In genomic region chr5:96088676-96089075, GRCh38 we compare ENCODE assay signal across 20 cellular contexts.
"Had no signal": no experiment of that assay in that cellular context is flagged by ENCODE, and none has a peak within 500 bp of the region (broad histone marks: within the 10 kb centered on the region; RNA-seq: fewer than 3 reads in every experiment).

No MANE protein-coding gene starts in this region.

- ATAC-seq: activated CD4-positive, alpha-beta T cell treated with anti-CD3 and anti-CD28 coated beads for 36 hours; activated naive CD8-positive, alpha-beta T cell treated with anti-CD3 and anti-CD28 coated beads, Interleukin-2, amount 50 U/mL, for 24 hours; foreskin keratinocyte; mucosa of descending colon; sciatic nerve; stimulated activated memory B cell treated with anti-CD40 and anti-IgM and Interleukin-4, amounts not matched to agents 10 μg/mL and 1 μg/mL and 100 μg/mL, for 72 hours had no signal

- H3K4me1 ChIP-seq: vagina had no signal

- H3K4me1 Mint-ChIP-seq: stimulated activated memory B cell treated with anti-CD40 and anti-IgM and Interleukin-4, amounts not matched to agents 10 μg/mL and 1 μg/mL and 100 μg/mL, for 72 hours had no signal

- H3K9me3 ChIP-seq: left ventricle myocardium inferior, mucosa of descending colon, vagina had no signal

- H3K4me3 ChIP-seq: coronary artery, left ventricle myocardium inferior, mucosa of descending colon, vagina had no signal

- H3K27ac ChIP-seq: coronary artery, foreskin keratinocyte, left ventricle myocardium inferior, vagina had no signal

- DNase-seq: activated B cell treated with CpG ODN at 0.5 μM for 24 hours; activated CD4-positive, alpha-beta memory T cell treated with anti-CD3 and anti-CD28 coated beads for 36 hours; activated CD4-positive, alpha-beta T cell treated with anti-CD3 and anti-CD28 coated beads for 36 hours; activated gamma-delta T cell; activated naive CD4-positive, alpha-beta T cell treated with anti-CD3 and anti-CD28 coated beads, Interleukin-2, amount 50 U/mL, for 16 hours; activated naive CD8-positive, alpha-beta T cell treated with anti-CD3 and anti-CD28 coated beads, Interleukin-2, amount 50 U/mL, for 24 hours; cerebellar nuclear complex; erythroblast; foreskin keratinocyte; left ventricle myocardium inferior; mammary epithelial cell; mucosa of descending colon; small intestine; stimulated activated CD4-positive, alpha-beta T cell treated with anti-CD3 and anti-CD28 coated beads, Interleukin-2, amount 100 ng/mL, for 24 hours; T-helper 9 cell; trophoblast cell had no signal

- H3K36me3 ChIP-seq: left ventricle myocardium inferior, vagina had no signal

- H3K36me3 Mint-ChIP-seq: activated CD4-positive, alpha-beta memory T cell treated with anti-CD3 and anti-CD28 coated beads for 36 hours; stimulated activated memory B cell treated with anti-CD40 and anti-IgM and Interleukin-4, amounts not matched to agents 10 μg/mL and 1 μg/mL and 100 μg/mL, for 72 hours had no signal

- H3K4me3 Mint-ChIP-seq: activated B cell treated with CpG ODN at 0.5 μM for 24 hours; activated CD4-positive, alpha-beta memory T cell treated with anti-CD3 and anti-CD28 coated beads for 36 hours; activated CD4-positive, alpha-beta T cell treated with anti-CD3 and anti-CD28 coated beads for 36 hours; activated naive CD8-positive, alpha-beta T cell treated with anti-CD3 and anti-CD28 coated beads, Interleukin-2, amount 50 U/mL, for 24 hours; stimulated activated memory B cell treated with anti-CD40 and anti-IgM and Interleukin-4, amounts not matched to agents 10 μg/mL and 1 μg/mL and 100 μg/mL, for 72 hours had no signal

- H3K27me3 ChIP-seq: foreskin keratinocyte, vagina had no signal

- H3K9me3 Mint-ChIP-seq: activated B cell treated with CpG ODN at 0.5 μM for 24 hours; activated CD4-positive, alpha-beta memory T cell treated with anti-CD3 and anti-CD28 coated beads for 36 hours; activated naive CD8-positive, alpha-beta T cell treated with anti-CD3 and anti-CD28 coated beads, Interleukin-2, amount 50 U/mL, for 24 hours; stimulated activated memory B cell treated with anti-CD40 and anti-IgM and Interleukin-4, amounts not matched to agents 10 μg/mL and 1 μg/mL and 100 μg/mL, for 72 hours had no signal

- H3K27ac Mint-ChIP-seq: activated B cell treated with CpG ODN at 0.5 μM for 24 hours; activated CD4-positive, alpha-beta memory T cell treated with anti-CD3 and anti-CD28 coated beads for 36 hours; activated CD4-positive, alpha-beta T cell treated with anti-CD3 and anti-CD28 coated beads for 36 hours; activated naive CD8-positive, alpha-beta T cell treated with anti-CD3 and anti-CD28 coated beads, Interleukin-2, amount 50 U/mL, for 24 hours; stimulated activated memory B cell treated with anti-CD40 and anti-IgM and Interleukin-4, amounts not matched to agents 10 μg/mL and 1 μg/mL and 100 μg/mL, for 72 hours had no signal
